In genomic region chr6:55437141-55437540, GRCh38 we compare ENCODE assay signal across 9 cellular contexts.
"Had no signal": no experiment of that assay in that cellular context is flagged by ENCODE, and none has a peak within 500 bp of the region (broad histone marks: within the 10 kb centered on the region; RNA-seq: fewer than 3 reads in every experiment).

No MANE protein-coding gene starts in this region.

- H3K36me3 ChIP-seq: HAP-1 had no signal

- H3K9me3 ChIP-seq: HAP-1 had no signal

- H3K27ac ChIP-seq: GM23248 had no signal

- H2AFZ ChIP-seq: GM23248 had no signal

- FAIRE-seq: HTR-8/SVneo, K562 had no signal

- ATAC-seq: HCT116, K562 had no signal

- H3K4me1 ChIP-seq: HAP-1 had no signal

- H3K9ac ChIP-seq: GM23248 had no signal

- DNase-seq: GM23248, GOT3, H7, HFFc6, IMR-90 had no signal

- H3K4me3 ChIP-seq: GM23248, HAP-1, K562 had no signal
